1 cellular context compared by ENCODE assay signal in the genomic region with DNA sequence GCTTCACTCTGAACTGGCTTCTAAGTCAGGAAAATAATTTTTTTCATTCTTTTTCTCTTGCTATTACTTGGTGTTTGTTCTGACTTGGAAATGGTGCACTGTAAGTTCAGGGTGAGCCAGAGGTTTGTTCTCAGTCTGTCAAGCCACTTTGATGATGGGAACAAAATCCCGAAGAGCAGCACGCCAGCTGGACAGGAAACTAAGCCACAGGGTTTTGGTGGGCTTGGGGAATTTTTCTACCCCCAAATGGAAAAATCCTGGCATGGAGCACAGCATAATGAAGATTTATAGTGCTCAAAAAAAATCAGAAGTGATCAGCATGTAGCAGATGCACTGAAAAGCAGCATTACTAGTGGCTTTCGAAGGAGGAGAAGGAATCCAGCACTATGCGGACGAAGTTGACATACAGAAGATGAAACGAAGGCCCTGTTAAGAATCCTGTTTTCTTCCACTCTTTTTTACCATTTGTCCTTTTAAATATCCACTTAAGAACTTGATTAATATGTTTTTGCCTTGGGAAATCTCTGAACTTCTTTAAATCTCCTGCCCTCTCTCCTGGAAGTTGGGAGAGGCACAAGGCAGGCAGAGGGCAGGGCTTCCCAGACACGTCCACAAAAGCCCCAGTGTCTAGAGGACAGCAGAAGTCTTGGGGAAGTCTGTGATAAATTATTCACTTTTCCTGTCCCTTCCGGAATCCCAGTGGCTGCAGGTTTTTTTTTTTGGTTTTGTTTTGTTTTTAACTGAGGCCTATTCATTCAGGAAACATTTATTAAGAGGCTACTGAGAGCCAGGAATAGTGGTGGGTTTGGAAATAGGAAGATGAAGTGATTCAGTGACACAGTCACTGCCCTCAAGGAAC.
TF ChIP-seq lines count a peak whose summit lies in the region.

No MANE protein-coding gene starts in this region.

TF ChIP-seq in SK-N-SH, 30 proteins besides CTCF, POLR2A, EP300 and RAD21:
- TF ChIP-seq GABPA (IDR thresholded peaks at IDR 0.05; ENCODE audit: low read depth) (no peak), RXRA (IDR thresholded peaks at IDR 0.05; ENCODE audit: borderline replicate concordance, low read depth) (no peak), YY1 (IDR thresholded peaks at IDR 0.05; ENCODE audit: low read depth) (no peak), POLR2AphosphoS5 (IDR thresholded peaks at IDR 0.05; ENCODE audit: low read depth, low read length) (no peak), JUND (IDR thresholded peaks at IDR 0.05) (no peak), EZH2phosphoT487 (IDR thresholded peaks at IDR 0.05; ENCODE audit: borderline replicate concordance, low read depth) (no peak), NFIC (IDR thresholded peaks at IDR 0.05; ENCODE audit: borderline replicate concordance) (no peak), FOXM1 (IDR thresholded peaks at IDR 0.05; ENCODE audit: low read depth) (no peak)
